Comparison of ENCODE assay signal across 8 cellular contexts in genomic region chr13:38045278-38046048, GRCh38.
A peak's percentile ranks its signal among the peaks of the same experiment; 100 is the strongest.
DNase-seq lines count a peak whose midpoint lies in the region; ATAC-seq and TF ChIP-seq lines count a peak whose summit lies in the region.

No MANE protein-coding gene starts in this region.

- H3K27ac ChIP-seq in OCI-LY3 (ENCODE audit: low read length) (no peak overlapping the region), foreskin keratinocyte (no peak overlapping the region)

- H3K4me1 ChIP-seq in OCI-LY3 (ENCODE audit: low read length) (peaks cover 3% of the 10 kb centered on the region; the same call in 1 of the 2 replicates), foreskin keratinocyte (no peaks in the 10 kb centered on the region)

- no peaks in the 10 kb centered on the region for H3K27me3 ChIP-seq in OCI-LY3 (ENCODE audit: low read depth, low read length)
- no peaks in the 10 kb centered on the region for H3K27me3 ChIP-seq in foreskin keratinocyte

- ATAC-seq in GM18499 (IDR thresholded peaks at IDR 0.05; ENCODE audit: insufficient read depth, unreplicated experiment), result peak; percentile 89
- ATAC-seq in HG02981 (IDR thresholded peaks at IDR 0.05; ENCODE audit: unreplicated experiment), result peak; percentile 85
- peak; percentile 61 for ATAC-seq in foreskin keratinocyte
- ATAC-seq in HG02571 (IDR thresholded peaks at IDR 0.05; ENCODE audit: unreplicated experiment), result no peak

- H4K20me1 ChIP-seq in OCI-LY3 (ENCODE audit: insufficient read depth, low read length), result no peaks in the 10 kb centered on the region

- H3K4me2 ChIP-seq in OCI-LY3 (ENCODE audit: low read length), result 0 out of 2 replicates have a peak overlapping the region, but pooled peaks have one; percentile 16

- H2AFZ ChIP-seq in OCI-LY3 (ENCODE audit: low read depth, low read length), result peak overlapping the region; percentile 94

- no peaks in the 10 kb centered on the region for H3K36me3 ChIP-seq in OCI-LY3 (replicated peaks; ENCODE audit: low read depth, low read length)

- H3K9me3 ChIP-seq in OCI-LY3 (ENCODE audit: insufficient read depth, low read length), result no peaks in the 10 kb centered on the region

- H3K9ac ChIP-seq in OCI-LY3 (ENCODE audit: low read length), result no peak overlapping the region

- no peak overlapping the region for H3K4me3 ChIP-seq in OCI-LY3 (ENCODE audit: low read length)

- DNase-seq in foreskin keratinocyte, result peak; percentile 5 to 27
- DNase-seq in stimulated activated CD4-positive, alpha-beta T cell treated with anti-CD3 and anti-CD28 coated beads, Interleukin-4, amount 100 ng/mL, for 24 hours, result no peak
- no peak for DNase-seq in stimulated activated CD4-positive, alpha-beta T cell treated with anti-CD3 and anti-CD28 coated beads, Interleukin-12 subunit alpha, Interleukin-12 subunit beta, amount 100 ng/mL, for 4 hours
- DNase-seq in effector CD8-positive, alpha-beta T cell (lab: John Stamatoyannopoulos, UW), result no peak

- H3K79me2 ChIP-seq in OCI-LY3 (ENCODE audit: low read length), result no peaks in the 10 kb centered on the region

- peak; percentile 85 for TF ChIP-seq CTCF in OCI-LY3 (IDR thresholded peaks at IDR 0.05; ENCODE audit: low read depth, low read length)
- TF ChIP-seq CTCF in foreskin keratinocyte (conservative IDR thresholded peaks at IDR 0.05), result peak; percentile 82

Comparison
In these comparisons a context has a peak if more than half of its experiments do, and no peak if none do; other contexts are left out.
1. DNase-seq: peak in foreskin keratinocyte (2 of 2); none in stimulated activated CD4-positive, alpha-beta T cell treated with anti-CD3 and anti-CD28 coated beads, Interleukin-4, amount 100 ng/mL, for 24 hours (single experiment), stimulated activated CD4-positive, alpha-beta T cell treated with anti-CD3 and anti-CD28 coated beads, Interleukin-12 subunit alpha, Interleukin-12 subunit beta, amount 100 ng/mL, for 4 hours (single experiment) and effector CD8-positive, alpha-beta T cell (single experiment).